Comparison of ENCODE assay signal across 6 cellular contexts in genomic region chrX:49155900-49156837, GRCh38. TPM values are rescaled to one million over a fixed set of nuclear protein-coding genes. Genes with fewer than 3 reads are reported as not detected.
DNase-seq lines count a peak whose midpoint lies in the region; ATAC-seq, FAIRE-seq and TF ChIP-seq lines count a peak whose summit lies in the region.

No MANE protein-coding gene starts in this region.

- DNase-seq in GM12864 (ENCODE audit: low read depth) (no peak), NT2/D1 (ENCODE audit: low read depth, low spot score) (peak; percentile 86), keratinocyte (ENCODE audit: low read depth, low spot score) (no peak)
- peak; percentile 88 for DNase-seq in activated naive CD8-positive, alpha-beta T cell treated with anti-CD3 and anti-CD28 coated beads, Interleukin-2, amount 10 ng/mL, durations not matched to agents 7 days and 5 days
- peak; percentile 88 for DNase-seq in stimulated activated CD8-positive, alpha-beta memory T cell treated with anti-CD3 and anti-CD28 coated beads, Interleukin-4, amount 100 ng/mL, for 48 hours

- peak; percentile 84 for ATAC-seq in HG03159 (IDR thresholded peaks at IDR 0.05; ENCODE audit: unreplicated experiment)
- ATAC-seq in activated naive CD8-positive, alpha-beta T cell treated with anti-CD3 and anti-CD28 coated beads, Interleukin-2, amount 10 ng/mL, durations not matched to agents 7 days and 5 days (ENCODE audit: low read depth) = peak; percentile 92

- H3K4me1 Mint-ChIP-seq in activated naive CD8-positive, alpha-beta T cell treated with anti-CD3 and anti-CD28 coated beads, Interleukin-2, amount 10 ng/mL, durations not matched to agents 7 days and 5 days = peaks cover 17% of the 10 kb centered on the region

- H3K79me2 ChIP-seq in keratinocyte (ENCODE audit: control insufficient read depth, insufficient read depth, low read length) = no peaks in the 10 kb centered on the region

- FAIRE-seq in keratinocyte (lab: Jason Lieb, UNC) = no peak

- peak overlapping the region; percentile 89 for H3K9ac ChIP-seq in NT2/D1 (ENCODE audit: insufficient read length, low read depth)
- peak overlapping the region; percentile 80 for H3K9ac ChIP-seq in keratinocyte (ENCODE audit: control insufficient read depth, extremely low read depth, insufficient read depth, low read length)

- H3K27me3 Mint-ChIP-seq in activated naive CD8-positive, alpha-beta T cell treated with anti-CD3 and anti-CD28 coated beads, Interleukin-2, amount 10 ng/mL, durations not matched to agents 7 days and 5 days = no peaks in the 10 kb centered on the region

- no peaks in the 10 kb centered on the region for H3K36me3 Mint-ChIP-seq in activated naive CD8-positive, alpha-beta T cell treated with anti-CD3 and anti-CD28 coated beads, Interleukin-2, amount 10 ng/mL, durations not matched to agents 7 days and 5 days

- no peaks in the 10 kb centered on the region for H3K9me3 ChIP-seq in NT2/D1 (ENCODE audit: insufficient read depth, low read length)
- no peaks in the 10 kb centered on the region for H3K9me3 ChIP-seq in keratinocyte (ENCODE audit: control insufficient read depth, low read depth, low read length)

- POLR2A ChIA-PET in activated naive CD8-positive, alpha-beta T cell treated with anti-CD3 and anti-CD28 coated beads, Interleukin-2, amount 10 ng/mL, durations not matched to agents 7 days and 5 days (lab: Charles Lee) = interaction anchor here (0.6 to 1.5 kb wide), 10 partner anchors 10 to 767 kb away, joined by 3 to 7 read pairs (median 3); partner anchors contain the start of genes GRIPAP1, PLP2 and TFE3

- H3K27ac Mint-ChIP-seq in activated naive CD8-positive, alpha-beta T cell treated with anti-CD3 and anti-CD28 coated beads, Interleukin-2, amount 10 ng/mL, durations not matched to agents 7 days and 5 days = peak overlapping the region; percentile 97

- H3K4me1 ChIP-seq in NT2/D1 (ENCODE audit: insufficient read depth, insufficient read length) (no peaks in the 10 kb centered on the region), keratinocyte (ENCODE audit: control insufficient read depth, extremely low read depth, insufficient read depth, low read length) (peaks cover 4% of the 10 kb centered on the region)

- H3K4me2 ChIP-seq in keratinocyte (ENCODE audit: control insufficient read depth, extremely low read depth, insufficient read depth, low read depth, low read length) = peak overlapping the region; percentile 72

- H3K36me3 ChIP-seq in NT2/D1 (ENCODE audit: insufficient read depth, insufficient read length, low read length) (no peaks in the 10 kb centered on the region), keratinocyte (ENCODE audit: control insufficient read depth in 2 of 2, extremely low read depth in 1 of 2, insufficient read depth in 2 of 2, low read length in 2 of 2) (no peaks in the 10 kb centered on the region)

- H4K20me1 ChIP-seq in keratinocyte (ENCODE audit: control insufficient read depth, extremely low read depth, insufficient read depth, low read length) = no peaks in the 10 kb centered on the region

- H3K9me3 Mint-ChIP-seq in activated naive CD8-positive, alpha-beta T cell treated with anti-CD3 and anti-CD28 coated beads, Interleukin-2, amount 10 ng/mL, durations not matched to agents 7 days and 5 days = no peaks in the 10 kb centered on the region

- H3K27ac ChIP-seq in keratinocyte (ENCODE audit: control insufficient read depth, insufficient read depth, low read length) = peak overlapping the region; percentile 86

- H3K4me3 Mint-ChIP-seq in activated naive CD8-positive, alpha-beta T cell treated with anti-CD3 and anti-CD28 coated beads, Interleukin-2, amount 10 ng/mL, durations not matched to agents 7 days and 5 days = peak overlapping the region; percentile 94

- peak overlapping the region; percentile 59 for H3K4me3 ChIP-seq in GM12864 (ENCODE audit: low read depth, low read length)
- peak overlapping the region; percentile 51 for H3K4me3 ChIP-seq in NT2/D1 (ENCODE audit: insufficient read length, low read depth)
- H3K4me3 ChIP-seq in keratinocyte (ENCODE audit: control insufficient read depth in 2 of 3, extremely low read depth in 1 of 3, insufficient read depth in 2 of 3, low read depth in 1 of 3, low read length in 3 of 3) = peak overlapping the region; percentile 37 to 63 (median 42)

- dilution Hi-C loops in keratinocyte (cut with MboI; ENCODE audit: extremely low pct_ligation_motif_present, low sequenced_read_pairs) = no loop called here

- H2AFZ ChIP-seq in keratinocyte (ENCODE audit: control insufficient read depth, low read length) = peak overlapping the region; percentile 63

- TF ChIP-seq CTCF in GM12864 (IDR thresholded peaks at IDR 0.05; ENCODE audit: low read depth, low read length, missing control alignments) = peak; percentile 55
- TF ChIP-seq CTCF in keratinocyte (optimal IDR thresholded peaks at IDR 0.05 in 1 of 3, IDR thresholded peaks at IDR 0.05 in 1 of 3, conservative IDR thresholded peaks at IDR 0.05 in 1 of 3; ENCODE audit: extremely low read depth in 1 of 3, insufficient read depth in 2 of 3, low read length in 3 of 3) = peak in 2 of 3 experiments; percentile 57 to 79

- H3K27me3 ChIP-seq in NT2/D1 (ENCODE audit: insufficient read depth, insufficient read length) (no peaks in the 10 kb centered on the region), keratinocyte (ENCODE audit: control insufficient read depth, extremely low read depth, insufficient read depth, low read length) (no peaks in the 10 kb centered on the region)

- H3K9me1 ChIP-seq in keratinocyte (ENCODE audit: control insufficient read depth, extremely low read depth, insufficient read depth, low read length) = no peaks in the 10 kb centered on the region

RNA-seq across cellular contexts. Expression of gene MAGIX, which starts 6.4 kb away (rescaled TPM):
- total RNA-seq in activated naive CD8-positive, alpha-beta T cell treated with anti-CD3 and anti-CD28 coated beads, Interleukin-2, amount 10 ng/mL, durations not matched to agents 7 days and 5 days = 1 to 10 TPM in 1 of 2 experiments, under 1 TPM in 1; 0.91 to 1.1 TPM
- polyA plus RNA-seq in keratinocyte = 0.51 to 0.62 TPM (median 0.59 TPM) in 3 replicates
- 0.46 TPM for polyA plus RNA-seq in keratinocyte (2011; ENCODE audit: low read depth)
- 0.29 and 0.77 TPM in 2 replicates for polyA plus RNA-seq in keratinocyte (2011; cell fraction: cytosol; rRNA removed)
- polyA plus RNA-seq in keratinocyte (2011; cell fraction: nucleus; rRNA removed) = 0.53 and 0.69 TPM in 2 replicates
- 0.47 and 0.83 TPM in 2 replicates for polyA plus RNA-seq in keratinocyte (2012; ENCODE audit: low replicate concordance)
- polyA minus RNA-seq in keratinocyte = 0.20 to 0.40 TPM (median 0.22 TPM) in 3 replicates
- polyA minus RNA-seq in keratinocyte (2011; cell fraction: cytosol; rRNA and poly(A)+ RNA removed) = not detected
- polyA minus RNA-seq in keratinocyte (2011; cell fraction: nucleus; rRNA and poly(A)+ RNA removed) = 0.21 and 0.70 TPM in 2 replicates

RNA-seq across cellular contexts. Expression of gene PLP2, which starts 15.5 kb away (rescaled TPM):
- 10 to 100 TPM; 47.5 to 50.4 TPM for total RNA-seq in activated naive CD8-positive, alpha-beta T cell treated with anti-CD3 and anti-CD28 coated beads, Interleukin-2, amount 10 ng/mL, durations not matched to agents 7 days and 5 days
- 284 to 488 TPM (median 358 TPM) in 3 replicates for polyA plus RNA-seq in keratinocyte
- 19.3 TPM for polyA plus RNA-seq in keratinocyte (2011; ENCODE audit: low read depth)
- polyA plus RNA-seq in keratinocyte (2011; cell fraction: cytosol; rRNA removed) = 435 and 483 TPM in 2 replicates
- polyA plus RNA-seq in keratinocyte (2011; cell fraction: nucleus; rRNA removed) = 270 and 305 TPM in 2 replicates
- 215 and 344 TPM in 2 replicates for polyA plus RNA-seq in keratinocyte (2012; ENCODE audit: low replicate concordance)
- 359 to 538 TPM (median 417 TPM) in 3 replicates for polyA minus RNA-seq in keratinocyte
- 192 TPM for polyA minus RNA-seq in keratinocyte (2011; cell fraction: cytosol; rRNA and poly(A)+ RNA removed)
- 54.7 and 87.5 TPM in 2 replicates for polyA minus RNA-seq in keratinocyte (2011; cell fraction: nucleus; rRNA and poly(A)+ RNA removed)

RNA-seq across cellular contexts. Expression of gene PRICKLE3, which starts 30.0 kb away (rescaled TPM):
- total RNA-seq in activated naive CD8-positive, alpha-beta T cell treated with anti-CD3 and anti-CD28 coated beads, Interleukin-2, amount 10 ng/mL, durations not matched to agents 7 days and 5 days = 10 to 100 TPM; 16.1 to 16.7 TPM
- polyA plus RNA-seq in keratinocyte = 8.6 to 13.7 TPM (median 8.7 TPM) in 3 replicates
- 6.1 TPM for polyA plus RNA-seq in keratinocyte (2011; ENCODE audit: low read depth)
- 7.6 and 13.4 TPM in 2 replicates for polyA plus RNA-seq in keratinocyte (2011; cell fraction: cytosol; rRNA removed)
- polyA plus RNA-seq in keratinocyte (2011; cell fraction: nucleus; rRNA removed) = 21.8 and 27.4 TPM in 2 replicates
- polyA plus RNA-seq in keratinocyte (2012; ENCODE audit: low replicate concordance) = 18.0 and 18.8 TPM in 2 replicates
- 8.8 to 43.9 TPM (median 9.4 TPM) in 3 replicates for polyA minus RNA-seq in keratinocyte
- 23.8 TPM for polyA minus RNA-seq in keratinocyte (2011; cell fraction: cytosol; rRNA and poly(A)+ RNA removed)
- 10.5 and 15.2 TPM in 2 replicates for polyA minus RNA-seq in keratinocyte (2011; cell fraction: nucleus; rRNA and poly(A)+ RNA removed)

RNA-seq across cellular contexts. Expression of gene GPKOW, which starts 32.6 kb away (rescaled TPM):
- total RNA-seq in activated naive CD8-positive, alpha-beta T cell treated with anti-CD3 and anti-CD28 coated beads, Interleukin-2, amount 10 ng/mL, durations not matched to agents 7 days and 5 days = 10 to 100 TPM; 27.5 to 27.6 TPM
- 17.8 to 18.4 TPM (median 17.9 TPM) in 3 replicates for polyA plus RNA-seq in keratinocyte
- polyA plus RNA-seq in keratinocyte (2011; ENCODE audit: low read depth) = 17.7 TPM
- polyA plus RNA-seq in keratinocyte (2011; cell fraction: cytosol; rRNA removed) = 12.7 and 16.9 TPM in 2 replicates
- polyA plus RNA-seq in keratinocyte (2011; cell fraction: nucleus; rRNA removed) = 19.0 and 21.3 TPM in 2 replicates
- 14.6 and 17.7 TPM in 2 replicates for polyA plus RNA-seq in keratinocyte (2012; ENCODE audit: low replicate concordance)
- polyA minus RNA-seq in keratinocyte = 8.8 to 9.6 TPM (median 9.0 TPM) in 3 replicates
- polyA minus RNA-seq in keratinocyte (2011; cell fraction: cytosol; rRNA and poly(A)+ RNA removed) = 14.2 TPM
- 6.5 and 7.5 TPM in 2 replicates for polyA minus RNA-seq in keratinocyte (2011; cell fraction: nucleus; rRNA and poly(A)+ RNA removed)

RNA-seq across cellular contexts. Expression of gene SYP, which starts 43.8 kb away (rescaled TPM):
- 1 to 10 TPM; 2.6 to 3.6 TPM for total RNA-seq in activated naive CD8-positive, alpha-beta T cell treated with anti-CD3 and anti-CD28 coated beads, Interleukin-2, amount 10 ng/mL, durations not matched to agents 7 days and 5 days
- polyA plus RNA-seq in keratinocyte = 0.07 to 0.23 TPM (median 0.13 TPM) in 3 replicates
- not detected for polyA plus RNA-seq in keratinocyte (2011; ENCODE audit: low read depth)
- polyA plus RNA-seq in keratinocyte (2011; cell fraction: cytosol; rRNA removed) = 0.03 TPM in 1 of 2 replicates, not detected in the other
- 0.09 and 0.19 TPM in 2 replicates for polyA plus RNA-seq in keratinocyte (2011; cell fraction: nucleus; rRNA removed)
- polyA plus RNA-seq in keratinocyte (2012; ENCODE audit: low replicate concordance) = 0.21 and 0.22 TPM in 2 replicates
- 0.10 TPM in 2 of 3 replicates, not detected in the other for polyA minus RNA-seq in keratinocyte
- polyA minus RNA-seq in keratinocyte (2011; cell fraction: cytosol; rRNA and poly(A)+ RNA removed) = not detected
- not detected in 2 replicates for polyA minus RNA-seq in keratinocyte (2011; cell fraction: nucleus; rRNA and poly(A)+ RNA removed)

Comparison
In these comparisons a context has a peak if more than half of its experiments do, and no peak if none do; other contexts are left out.
1. DNase-seq: peak in NT2/D1 (single experiment), activated naive CD8-positive, alpha-beta T cell treated with anti-CD3 and anti-CD28 coated beads, Interleukin-2, amount 10 ng/mL, durations not matched to agents 7 days and 5 days (single experiment) and stimulated activated CD8-positive, alpha-beta memory T cell treated with anti-CD3 and anti-CD28 coated beads, Interleukin-4, amount 100 ng/mL, for 48 hours (single experiment); none in GM12864 (single experiment) and keratinocyte (single experiment).
2. Peak in every context shown above with its lines, with median percentiles within 50 percentile points of each other: H3K4me3 ChIP-seq.